In genomic region chr2:126817172-126817571, GRCh38 we compare ENCODE assay signal across 7 cellular contexts.
"Had no signal": no experiment of that assay in that cellular context is flagged by ENCODE, and none has a peak within 500 bp of the region (broad histone marks: within the 10 kb centered on the region; RNA-seq: fewer than 3 reads in every experiment).

No MANE protein-coding gene starts in this region.

- DNase-seq: IMR-90, KBM-7, KG1 had no signal

- H3K4me3 Mint-ChIP-seq: IgD-negative memory B cell had no signal

- ATAC-seq: HepG2, K562 had no signal

- H3K27ac Mint-ChIP-seq: IgD-negative memory B cell had no signal

- H3K27ac ChIP-seq: HL-60 had no signal

- H3K4me1 Mint-ChIP-seq: IgD-negative memory B cell had no signal

- H3K4me3 ChIP-seq: K562 had no signal
